9 cellular contexts compared by ENCODE assay signal in the genomic region with DNA sequence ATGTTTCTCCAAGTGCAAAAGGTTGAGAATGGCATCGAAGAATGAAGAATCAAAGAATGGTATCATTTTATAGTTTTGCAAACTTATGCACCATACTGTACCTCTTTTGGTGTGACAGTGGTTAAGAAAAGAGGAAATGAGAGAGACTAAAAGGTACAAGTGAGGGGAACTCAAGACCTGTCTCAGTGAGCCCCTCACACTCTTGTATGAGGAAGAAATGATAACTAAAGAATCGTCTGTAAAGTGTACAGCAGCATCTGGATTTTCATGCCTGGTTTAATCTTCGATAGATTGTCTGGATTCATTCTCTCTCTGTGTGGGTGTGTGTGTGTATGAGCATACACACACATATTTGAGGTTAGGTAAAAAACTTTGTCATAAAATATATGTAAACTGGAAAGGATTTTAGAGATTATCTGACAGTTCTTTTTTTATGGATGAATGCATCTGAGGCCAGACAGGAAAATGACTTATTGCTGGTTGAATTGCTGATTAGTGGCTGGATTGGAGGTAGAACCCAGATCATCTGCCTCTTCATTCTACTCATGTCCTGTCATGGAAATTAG. TPM values are rescaled to one million over a fixed set of nuclear protein-coding genes. Genes with fewer than 3 reads are reported as not detected.
DNase-seq lines count a peak whose midpoint lies in the region; ATAC-seq and TF ChIP-seq lines count a peak whose summit lies in the region.
"Had no signal": no experiment of that assay in that cellular context is flagged by ENCODE, and none has a peak within 500 bp of the region (broad histone marks: within the 10 kb centered on the region; RNA-seq: fewer than 3 reads in every experiment).

No MANE protein-coding gene starts in this region.

- peak; percentile 63 for ATAC-seq in GM19467 (IDR thresholded peaks at IDR 0.05; ENCODE audit: unreplicated experiment)
- ATAC-seq in HG03457 (IDR thresholded peaks at IDR 0.05; ENCODE audit: unreplicated experiment), result peak; percentile 52
- no peak for ATAC-seq in upper lobe of right lung

- H3K4me3 ChIP-seq in ascending aorta (no peak overlapping the region), upper lobe of right lung (no peak overlapping the region)

- intact Hi-C loops in ascending aorta (cut with DNase I), result loop anchor here (5.0 kb wide), 1 partner anchor 169 kb away; no protein-coding TSS in a partner anchor
- intact Hi-C loops in upper lobe of right lung (cut with DNase I), result no loop called here

- DNase-seq in EH (ENCODE audit: low read depth) (peak; percentile 72), ascending aorta (ENCODE audit: low spot score in 2 of 2) (no peak), upper lobe of right lung (no peak), DMS79 treated with DMSO at 0.1 percent for 48 hours (lab: John Stamatoyannopoulos, UW) (no peak), middle frontal gyrus (ENCODE audit: extremely low spot score, low spot score) (no peak)
- DNase-seq in activated CD4-positive, alpha-beta T cell treated with anti-CD3 and anti-CD28 coated beads, Interleukin-2, amount 50 U/mL, for 1 hour, result no peak

- H3K9me3 ChIP-seq in ascending aorta, result no peaks in the 10 kb centered on the region
- H3K9me3 ChIP-seq in upper lobe of right lung, result no peaks in the 10 kb centered on the region

- H3K27me3 ChIP-seq in ascending aorta (no peaks in the 10 kb centered on the region), upper lobe of right lung (no peaks in the 10 kb centered on the region)

- H3K36me3 ChIP-seq in ascending aorta (no peaks in the 10 kb centered on the region), upper lobe of right lung (no peaks in the 10 kb centered on the region)

- TF ChIP-seq CTCF in ascending aorta (IDR thresholded peaks at IDR 0.05), result no peak
- no peak for TF ChIP-seq CTCF in upper lobe of right lung (IDR thresholded peaks at IDR 0.05)

- H3K27ac ChIP-seq in ascending aorta, result peak overlapping the region; percentile 82 to 83
- peak overlapping the region; percentile 63 for H3K27ac ChIP-seq in upper lobe of right lung
- H3K27ac ChIP-seq: HL-60 had no signal

- peaks cover 14 to 50% of the 10 kb centered on the region in 2 donors for H3K4me1 ChIP-seq in ascending aorta
- H3K4me1 ChIP-seq in upper lobe of right lung, result peaks cover 52% of the 10 kb centered on the region

RNA-seq across cellular contexts. Expression of a gene that starts 15.9 kb away (rescaled TPM):
- total RNA-seq in ascending aorta, result 384 TPM
- 343 TPM for total RNA-seq in upper lobe of right lung
